Comparison of ENCODE assay signal across 1 cellular context in the genomic region with DNA sequence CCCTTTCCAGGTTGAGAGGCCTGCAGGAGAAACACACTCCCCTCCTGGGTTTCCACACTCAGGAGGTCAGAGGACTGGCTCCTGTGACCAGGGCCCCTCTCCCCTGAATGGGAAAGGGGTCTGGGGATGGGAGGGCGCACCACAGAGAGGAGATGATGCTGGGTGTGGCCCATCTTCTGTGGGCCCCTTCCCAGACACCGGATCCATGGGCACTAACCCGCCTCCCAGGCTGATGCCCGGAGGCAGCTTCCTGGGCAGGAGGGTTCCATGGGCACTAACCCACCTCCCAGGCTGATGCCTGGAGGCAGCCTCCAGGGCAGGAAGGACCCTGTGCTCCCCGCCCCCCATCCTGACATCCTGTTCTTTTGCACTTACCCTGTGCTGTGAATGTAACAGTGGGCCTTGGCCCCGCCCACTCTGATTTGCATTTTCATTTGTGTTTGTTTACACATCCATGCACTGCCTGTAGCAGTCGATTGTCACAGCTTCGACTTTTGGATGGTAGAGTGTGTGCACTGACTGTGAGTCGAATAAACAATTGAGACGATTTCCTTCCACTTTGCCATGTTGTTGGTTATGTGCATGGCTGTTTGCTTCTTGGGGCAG.
A peak's percentile ranks its signal among the peaks of the same experiment; 100 is the strongest.
TF ChIP-seq lines count a peak whose summit lies in the region.

No MANE protein-coding gene starts in this region.

TF ChIP-seq in K562, 482 proteins besides CTCF, POLR2A, EP300 and RAD21:
- TF ChIP-seq FOXA3 (CRISPR knock-in tag; conservative IDR thresholded peaks at IDR 0.05 in 1 of 2, IDR thresholded peaks at IDR 0.05 in 1 of 2), result peak in 1 of 2 experiments; percentile 90; a peak in 2 of 4 replicates
- TF ChIP-seq, protein P1, sequence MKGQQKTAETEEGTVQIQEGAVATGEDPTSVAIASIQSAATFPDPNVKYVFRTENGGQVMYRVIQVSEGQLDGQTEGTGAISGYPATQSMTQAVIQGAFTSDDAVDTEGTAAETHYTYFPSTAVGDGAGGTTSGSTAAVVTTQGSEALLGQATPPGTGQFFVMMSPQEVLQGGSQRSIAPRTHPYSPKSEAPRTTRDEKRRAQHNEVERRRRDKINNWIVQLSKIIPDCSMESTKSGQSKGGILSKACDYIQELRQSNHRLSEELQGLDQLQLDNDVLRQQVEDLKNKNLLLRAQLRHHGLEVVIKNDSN (CRISPR knock-in tag; IDR thresholded peaks at IDR 0.05), result peak; percentile 25; the same call in 1 of the 2 replicates
- TF ChIP-seq ILF3 (IDR thresholded peaks at IDR 0.05; ENCODE audit: borderline replicate concordance), result no peak
- TF ChIP-seq, protein P2, sequence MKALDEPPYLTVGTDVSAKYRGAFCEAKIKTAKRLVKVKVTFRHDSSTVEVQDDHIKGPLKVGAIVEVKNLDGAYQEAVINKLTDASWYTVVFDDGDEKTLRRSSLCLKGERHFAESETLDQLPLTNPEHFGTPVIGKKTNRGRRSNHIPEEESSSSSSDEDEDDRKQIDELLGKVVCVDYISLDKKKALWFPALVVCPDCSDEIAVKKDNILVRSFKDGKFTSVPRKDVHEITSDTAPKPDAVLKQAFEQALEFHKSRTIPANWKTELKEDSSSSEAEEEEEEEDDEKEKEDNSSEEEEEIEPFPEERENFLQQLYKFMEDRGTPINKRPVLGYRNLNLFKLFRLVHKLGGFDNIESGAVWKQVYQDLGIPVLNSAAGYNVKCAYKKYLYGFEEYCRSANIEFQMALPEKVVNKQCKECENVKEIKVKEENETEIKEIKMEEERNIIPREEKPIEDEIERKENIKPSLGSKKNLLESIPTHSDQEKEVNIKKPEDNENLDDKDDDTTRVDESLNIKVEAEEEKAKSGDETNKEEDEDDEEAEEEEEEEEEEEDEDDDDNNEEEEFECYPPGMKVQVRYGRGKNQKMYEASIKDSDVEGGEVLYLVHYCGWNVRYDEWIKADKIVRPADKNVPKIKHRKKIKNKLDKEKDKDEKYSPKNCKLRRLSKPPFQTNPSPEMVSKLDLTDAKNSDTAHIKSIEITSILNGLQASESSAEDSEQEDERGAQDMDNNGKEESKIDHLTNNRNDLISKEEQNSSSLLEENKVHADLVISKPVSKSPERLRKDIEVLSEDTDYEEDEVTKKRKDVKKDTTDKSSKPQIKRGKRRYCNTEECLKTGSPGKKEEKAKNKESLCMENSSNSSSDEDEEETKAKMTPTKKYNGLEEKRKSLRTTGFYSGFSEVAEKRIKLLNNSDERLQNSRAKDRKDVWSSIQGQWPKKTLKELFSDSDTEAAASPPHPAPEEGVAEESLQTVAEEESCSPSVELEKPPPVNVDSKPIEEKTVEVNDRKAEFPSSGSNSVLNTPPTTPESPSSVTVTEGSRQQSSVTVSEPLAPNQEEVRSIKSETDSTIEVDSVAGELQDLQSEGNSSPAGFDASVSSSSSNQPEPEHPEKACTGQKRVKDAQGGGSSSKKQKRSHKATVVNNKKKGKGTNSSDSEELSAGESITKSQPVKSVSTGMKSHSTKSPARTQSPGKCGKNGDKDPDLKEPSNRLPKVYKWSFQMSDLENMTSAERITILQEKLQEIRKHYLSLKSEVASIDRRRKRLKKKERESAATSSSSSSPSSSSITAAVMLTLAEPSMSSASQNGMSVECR (CRISPR knock-in tag; IDR thresholded peaks at IDR 0.05), result 0 out of 2 replicates have a peak, but pooled peaks have one; percentile 41
- 0 out of 4 replicates have a peak, but pooled peaks of 1 of the 2 experiments have one; percentile 15 for TF ChIP-seq HDAC1 (IDR thresholded peaks at IDR 0.05)
- TF ChIP-seq, protein P3, sequence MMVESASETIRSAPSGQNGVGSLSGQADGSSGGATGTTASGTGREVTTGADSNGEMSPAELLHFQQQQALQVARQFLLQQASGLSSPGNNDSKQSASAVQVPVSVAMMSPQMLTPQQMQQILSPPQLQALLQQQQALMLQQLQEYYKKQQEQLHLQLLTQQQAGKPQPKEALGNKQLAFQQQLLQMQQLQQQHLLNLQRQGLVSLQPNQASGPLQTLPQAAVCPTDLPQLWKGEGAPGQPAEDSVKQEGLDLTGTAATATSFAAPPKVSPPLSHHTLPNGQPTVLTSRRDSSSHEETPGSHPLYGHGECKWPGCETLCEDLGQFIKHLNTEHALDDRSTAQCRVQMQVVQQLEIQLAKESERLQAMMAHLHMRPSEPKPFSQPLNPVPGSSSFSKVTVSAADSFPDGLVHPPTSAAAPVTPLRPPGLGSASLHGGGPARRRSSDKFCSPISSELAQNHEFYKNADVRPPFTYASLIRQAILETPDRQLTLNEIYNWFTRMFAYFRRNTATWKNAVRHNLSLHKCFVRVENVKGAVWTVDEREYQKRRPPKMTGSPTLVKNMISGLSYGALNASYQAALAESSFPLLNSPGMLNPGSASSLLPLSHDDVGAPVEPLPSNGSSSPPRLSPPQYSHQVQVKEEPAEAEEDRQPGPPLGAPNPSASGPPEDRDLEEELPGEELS (CRISPR knock-in tag; IDR thresholded peaks at IDR 0.05; ENCODE audit: borderline replicate concordance), result 0 out of 2 replicates have a peak, but pooled peaks have one; percentile 51
- no peak for TF ChIP-seq ZNF253 (CRISPR knock-in tag; conservative IDR thresholded peaks at IDR 0.05)
